ENCODE assay signal across 23 cellular contexts in genomic region chr2:72898263-72898906, GRCh38. TPM values are rescaled to one million over a fixed set of nuclear protein-coding genes. Genes with fewer than 3 reads are reported as not detected.
A peak's percentile ranks its signal among the peaks of the same experiment; 100 is the strongest.
DNase-seq lines count a peak whose midpoint lies in the region; FAIRE-seq and TF ChIP-seq lines count a peak whose summit lies in the region.
"Had no signal": no experiment of that assay in that cellular context is flagged by ENCODE, and none has a peak within 500 bp of the region (broad histone marks: within the 10 kb centered on the region; RNA-seq: fewer than 3 reads in every experiment).

No MANE protein-coding gene starts in this region.

- no peak overlapping the region for H3K4me2 ChIP-seq in H1 (ENCODE audit: insufficient read depth in 1 of 2, low read depth in 2 of 2, low read length in 2 of 2)
- H3K4me2 ChIP-seq: GM23338 had no signal

- whole genome bisulfite sequencing in H1 (ENCODE audit: extremely low coverage in 1 of 2, insufficient coverage in 1 of 2, insufficient read length in 1 of 2, insufficient replicate concordance in 2 of 2, low coverage in 1 of 2, low lambda C conversion rate in 2 of 2, missing lambda C conversion rate in 1 of 2), 2 experiments, result 91% methylated on average over 8 of the region's 8 CpGs; no CpG with 5 or more reads in 1 of the 2 experiments

- H3K36me3 ChIP-seq in WERI-Rb-1, result no peaks in the 10 kb centered on the region
- H3K36me3 ChIP-seq in H1 (ENCODE audit: control insufficient read depth in 2 of 4, insufficient read depth in 4 of 4, low read length in 3 of 4), result no peaks in the 10 kb centered on the region
- H3K36me3 ChIP-seq: BE2C, HAP-1 had no signal

- H3K23me2 ChIP-seq in H1 (ENCODE audit: low read depth, low read length), result no peaks in the 10 kb centered on the region; the same call in 1 of the 2 replicates

- H2AK5ac ChIP-seq in H1 (ENCODE audit: low read depth, low read length), result no peak overlapping the region

- no peak overlapping the region for H3K4ac ChIP-seq in H1 (replicated peaks; ENCODE audit: insufficient read length, low read depth, low read length)

- H2BK20ac ChIP-seq in H1 (ENCODE audit: low read length), result no peak overlapping the region

- H2BK15ac ChIP-seq in H1 (ENCODE audit: low read length), result no peak overlapping the region

- no peak overlapping the region for H4K8ac ChIP-seq in H1 (ENCODE audit: extremely low read depth, insufficient read depth, low read length)

- H2BK120ac ChIP-seq in H1 (replicated peaks; ENCODE audit: low read depth, low read length), result no peak overlapping the region

- H4K5ac ChIP-seq in H1 (ENCODE audit: insufficient read length, low read depth, low read length), result no peak overlapping the region

- no peaks in the 10 kb centered on the region for H3K9me3 ChIP-seq in WERI-Rb-1 (ENCODE audit: severe bottlenecking)
- H3K9me3 ChIP-seq in H1 (ENCODE audit: insufficient read depth in 2 of 2, low read depth in 1 of 2, low read length in 1 of 2), result no peaks in the 10 kb centered on the region
- H3K9me3 ChIP-seq: BE2C, Caco-2, HAP-1 had no signal

- no peak overlapping the region for H3K56ac ChIP-seq in H1 (replicated peaks; ENCODE audit: insufficient read length, low read depth, low read length)

- CTCF ChIA-PET in H1 (lab: Charles Lee; ENCODE audit: partially characterized antibody), result interaction anchor here (0.6 to 19.1 kb wide), 15 partner anchors 9 to 1770 kb away, joined by 3 to 497 read pairs (median 5); partner anchors contain the start of genes EMX1 and SPR

- H3K27ac ChIP-seq in WERI-Rb-1 (peak overlapping the region; percentile 61), H1 (ENCODE audit: low read depth, low read length) (no peak overlapping the region)

- H3K18ac ChIP-seq in H1 (ENCODE audit: extremely low read depth, low read length), result no peak overlapping the region

- H3K4me3 ChIP-seq in WERI-Rb-1 (ENCODE audit: low read depth, low read length) (peak overlapping the region; percentile 6), H1 (ENCODE audit: extremely low read depth in 1 of 4, insufficient read depth in 2 of 4, low read depth in 3 of 4, low read length in 4 of 4) (no peak overlapping the region)
- H3K4me3 ChIP-seq: GM23338, HAP-1 had no signal

- no peaks in the 10 kb centered on the region for H3K79me2 ChIP-seq in H1 (ENCODE audit: control insufficient read depth in 1 of 2, insufficient read depth in 2 of 2, low read length in 2 of 2)

- no peak for TF ChIP-seq EP300 in H1 (IDR thresholded peaks at IDR 0.05; ENCODE audit: borderline replicate concordance in 1 of 2, low read depth in 2 of 2, low read length in 2 of 2)

- TF ChIP-seq POLR2A in H1 (IDR thresholded peaks at IDR 0.05; ENCODE audit: control extremely low read depth in 1 of 2, low read depth in 2 of 2, low read length in 2 of 2), result no peak

- no peak overlapping the region for H4K91ac ChIP-seq in H1 (replicated peaks; ENCODE audit: insufficient read length, low read length)

- no peak overlapping the region for H2AFZ ChIP-seq in H1 (ENCODE audit: low read length)
- H2AFZ ChIP-seq: GM23338 had no signal

- peaks cover 5 to 9% (median 7%) of the 10 kb centered on the region in 4 experiments for H3K4me1 ChIP-seq in H1 (replicated peaks in 1 of 4; ENCODE audit: control insufficient read depth in 3 of 4, insufficient read depth in 4 of 4, low read length in 3 of 4)
- H3K4me1 ChIP-seq: BE2C, Caco-2, HAP-1 had no signal

- TF ChIP-seq CTCF in WERI-Rb-1 (IDR thresholded peaks at IDR 0.05; ENCODE audit: low read depth, low read length), result no peak
- TF ChIP-seq CTCF in H1 (IDR thresholded peaks at IDR 0.05; ENCODE audit: control extremely low read depth in 1 of 3, insufficient read depth in 1 of 3, low read depth in 1 of 3, low read length in 3 of 3), result no peak

- no peaks in the 10 kb centered on the region for H3K27me3 ChIP-seq in WERI-Rb-1 (ENCODE audit: insufficient read depth, low read depth, severe bottlenecking)
- peaks cover 0 to 45% (median 36%) of the 10 kb centered on the region in 4 experiments; a peak in 6 of 7 replicates for H3K27me3 ChIP-seq in H1 (replicated peaks in 1 of 4; ENCODE audit: control insufficient read depth in 3 of 4, extremely low read depth in 1 of 4, insufficient read depth in 3 of 4, low read length in 3 of 4)
- H3K27me3 ChIP-seq: BE2C had no signal

- H2BK12ac ChIP-seq in H1 (ENCODE audit: low read depth, low read length), result no peak overlapping the region

- no peak overlapping the region for H3K9ac ChIP-seq in H1 (replicated peaks in 1 of 4; ENCODE audit: extremely low read depth in 1 of 4, low read depth in 3 of 4, low read length in 3 of 4)

- DNase-seq in NCI-H82 (lab: John Stamatoyannopoulos, UW) (peak; percentile 92), WERI-Rb-1 (peak; percentile 93), H1 (ENCODE audit: low read depth in 1 of 2, low spot score in 2 of 2) (no peak), midbrain (lab: John Stamatoyannopoulos, UW) (no peak), GOT3 (lab: John Stamatoyannopoulos, UW) (no peak)
- DNase-seq in activated effector memory CD4-positive, alpha-beta T cell treated with Interleukin-2 at 50 U/mL for 16 hours, result no peak
- DNase-seq: ACHN; BE2C; C1 segment of cervical spinal cord; Caco-2; CD4-positive, CD25-positive, alpha-beta regulatory T cell; CD8-positive, alpha-beta memory T cell; DMS153; DMS79; GDM1 had no signal

- no peak overlapping the region for H2BK5ac ChIP-seq in H1 (ENCODE audit: low read depth, low read length)

- H3K14ac ChIP-seq in H1 (ENCODE audit: insufficient read length), result no peak overlapping the region

- no peaks in the 10 kb centered on the region for H3K79me1 ChIP-seq in H1 (ENCODE audit: low read depth, low read length)

- POLR2A ChIA-PET in H1 (lab: Charles Lee; ENCODE audit: partially characterized antibody), result interaction anchor here (0.6 to 1.8 kb wide), 4 partner anchors 11 to 38 kb away, joined by 3 to 4 read pairs (median 3); partner anchors contain the start of gene EMX1

- TF ChIP-seq RAD21 in H1 (IDR thresholded peaks at IDR 0.05 in 1 of 2, conservative IDR thresholded peaks at IDR 0.05 in 1 of 2; ENCODE audit: low read depth in 2 of 2, low read length in 2 of 2), result no peak

- no peak overlapping the region for H3K23ac ChIP-seq in H1 (ENCODE audit: insufficient read length)

- no peak for FAIRE-seq in H1 (lab: Jason Lieb, UNC)
- FAIRE-seq: A204.1, D721Med, GM12892, GM18507, HepG2 had no signal

- no peaks in the 10 kb centered on the region for H4K20me1 ChIP-seq in H1 (replicated peaks in 1 of 2; ENCODE audit: control insufficient read depth in 1 of 2, insufficient read depth in 2 of 2, low read length in 2 of 2)

TF ChIP-seq in H1, 55 proteins besides CTCF, POLR2A, EP300 and RAD21:
- TF ChIP-seq EZH2 (IDR thresholded peaks at IDR 0.05; ENCODE audit: low read depth, low read length, severe bottlenecking), result peak; percentile 12
- TF ChIP-seq YY1 (IDR thresholded peaks at IDR 0.05; ENCODE audit: low read depth, low read length), result no peak

RNA-seq across cellular contexts. Expression of gene SPR, which starts 11.2 kb away (rescaled TPM):
- 10.7 and 11.5 TPM in 2 replicates for total RNA-seq in H1 (2021; fragmentation: NEBNext Ultra II Directional; extraction: Animal tissue kit (Norgen Biotek cat#: 25700))
- 4.2 and 4.5 TPM in 2 replicates for polyA plus RNA-seq in H1 (2011; rRNA removed)
- polyA plus RNA-seq in H1 (2011; cell fraction: cytosol; rRNA removed), result 8.9 TPM
- polyA plus RNA-seq in H1 (2011; cell fraction: nucleus; rRNA removed), result 5.4 TPM
- polyA plus RNA-seq in H1 (2012, experiment 1 of 2), result 7.2 to 11.0 TPM (median 10.2 TPM) in 4 replicates
- polyA plus RNA-seq in H1 (2012, experiment 2 of 2), result 9.2 TPM
- 5.3 TPM for polyA plus RNA-seq in H1 (2013, experiment 1 of 2)
- 6.1 TPM for polyA plus RNA-seq in H1 (2013, experiment 2 of 2)
- 2.3 and 4.9 TPM in 2 replicates for polyA minus RNA-seq in H1 (2011; rRNA and poly(A)+ RNA removed)
- 4.0 TPM for polyA minus RNA-seq in H1 (2011; cell fraction: cytosol; rRNA and poly(A)+ RNA removed)
- 2.3 TPM for polyA minus RNA-seq in H1 (2011; cell fraction: nucleus; rRNA and poly(A)+ RNA removed)
- total RNA-seq: CD4-positive, CD25-positive, alpha-beta regulatory T cell had no signal
- polyA plus RNA-seq: IgD-negative memory B cell had no signal

RNA-seq across cellular contexts. Expression of gene EMX1, which starts 18.9 kb away (rescaled TPM):
- 4.8 and 4.9 TPM in 2 replicates for total RNA-seq in H1 (2021; fragmentation: NEBNext Ultra II Directional; extraction: Animal tissue kit (Norgen Biotek cat#: 25700))
- 2.4 and 3.3 TPM in 2 replicates for polyA plus RNA-seq in H1 (2011; rRNA removed)
- 2.8 TPM for polyA plus RNA-seq in H1 (2011; cell fraction: cytosol; rRNA removed)
- polyA plus RNA-seq in H1 (2011; cell fraction: nucleus; rRNA removed), result 3.5 TPM
- polyA plus RNA-seq in H1 (2012, experiment 1 of 2), result 2.2 to 3.8 TPM (median 3.0 TPM) in 4 replicates
- 1.8 TPM for polyA plus RNA-seq in H1 (2012, experiment 2 of 2)
- 3.2 TPM for polyA plus RNA-seq in H1 (2013, experiment 1 of 2)
- 3.2 TPM for polyA plus RNA-seq in H1 (2013, experiment 2 of 2)
- polyA minus RNA-seq in H1 (2011; rRNA and poly(A)+ RNA removed), result 1.1 and 2.1 TPM in 2 replicates
- polyA minus RNA-seq in H1 (2011; cell fraction: cytosol; rRNA and poly(A)+ RNA removed), result 3.4 TPM
- polyA minus RNA-seq in H1 (2011; cell fraction: nucleus; rRNA and poly(A)+ RNA removed), result 3.5 TPM
- total RNA-seq: CD4-positive, CD25-positive, alpha-beta regulatory T cell had no signal
- polyA plus RNA-seq: CD4-positive, CD25-positive, alpha-beta regulatory T cell; CD8-positive, alpha-beta memory T cell; IgD-negative memory B cell had no signal

Comparison
In these comparisons a context has a peak if more than half of its experiments do, and no peak if none do; other contexts are left out.
1. DNase-seq: peak in NCI-H82 (single experiment) and WERI-Rb-1 (single experiment); none in H1 (0 of 2), midbrain (single experiment), GOT3 (single experiment) and activated effector memory CD4-positive, alpha-beta T cell treated with Interleukin-2 at 50 U/mL for 16 hours (single experiment).